Comparison of ENCODE assay signal across 13 cellular contexts in the genomic region with DNA sequence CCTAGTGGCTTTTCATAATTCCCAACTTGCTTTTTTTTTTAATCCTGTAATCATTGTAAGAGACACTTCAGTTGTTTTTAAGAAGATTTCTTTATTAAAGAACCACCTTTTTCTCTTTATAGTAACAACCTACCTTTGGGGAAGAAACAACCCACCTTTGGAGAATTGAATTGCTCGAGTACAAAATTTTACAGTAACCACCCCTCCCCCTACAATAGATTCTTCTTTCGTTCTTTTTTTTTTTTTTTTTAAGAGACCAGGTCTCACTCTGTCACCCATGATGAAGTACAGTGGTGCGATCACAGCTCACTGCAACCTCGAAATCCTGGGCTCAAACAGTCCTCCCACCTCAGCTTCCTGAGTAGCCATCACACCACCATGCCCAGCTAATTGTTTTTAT. TPM values are rescaled to one million over a fixed set of nuclear protein-coding genes. Genes with fewer than 3 reads are reported as not detected.
DNase-seq lines count a peak whose midpoint lies in the region; ATAC-seq and TF ChIP-seq lines count a peak whose summit lies in the region.
"Had no signal": no experiment of that assay in that cellular context is flagged by ENCODE, and none has a peak within 500 bp of the region (broad histone marks: within the 10 kb centered on the region; RNA-seq: fewer than 3 reads in every experiment).

No MANE protein-coding gene starts in this region.

- TF ChIP-seq CTCF in SK-N-SH (IDR thresholded peaks at IDR 0.05) (no peak), MM.1S (IDR thresholded peaks at IDR 0.05; ENCODE audit: low read length) (no peak), brain (conservative IDR thresholded peaks at IDR 0.05) (no peak), osteoblast (IDR thresholded peaks at IDR 0.05; ENCODE audit: extremely low read depth, low read depth, low read length) (no peak)

- CTCF ChIA-PET in SK-N-SH (lab: Yijun Ruan, JAX) = no interaction called here

- H3K4me1 ChIP-seq in SK-N-SH (ENCODE audit: control insufficient read depth in 1 of 2, insufficient read depth in 2 of 2, low read depth in 1 of 2, low read length in 1 of 2) (peaks cover 4 to 5% of the 10 kb centered on the region in 2 experiments; a peak in 3 of 4 replicates), MM.1S (ENCODE audit: low read length) (peaks cover 24% of the 10 kb centered on the region), osteoblast (ENCODE audit: insufficient read depth, low read length) (peaks cover 20% of the 10 kb centered on the region)

- H3K9me2 ChIP-seq in SK-N-SH = no peaks in the 10 kb centered on the region
- no peaks in the 10 kb centered on the region for H3K9me2 ChIP-seq in MM.1S (replicated peaks; ENCODE audit: insufficient read depth, low read length)

- H3K9me3 ChIP-seq in SK-N-SH = no peaks in the 10 kb centered on the region
- no peaks in the 10 kb centered on the region for H3K9me3 ChIP-seq in MM.1S (replicated peaks; ENCODE audit: insufficient read depth, low read length)
- H3K9me3 ChIP-seq in osteoblast (ENCODE audit: low read depth, low read length) = no peaks in the 10 kb centered on the region

- H3K79me2 ChIP-seq in SK-N-SH (ENCODE audit: insufficient read depth) (peaks cover 100% of the 10 kb centered on the region), MM.1S (ENCODE audit: low read length) (peaks cover 97% of the 10 kb centered on the region), osteoblast (ENCODE audit: insufficient read depth, low read length) (peaks cover 98% of the 10 kb centered on the region)

- H3K9ac ChIP-seq in SK-N-SH (no peak overlapping the region), MM.1S (ENCODE audit: low read length) (no peak overlapping the region)

- peak overlapping the region in 4 of 5 experiments; percentile 56 to 100 (median 84) for H3K27ac Mint-ChIP-seq in brain

- no peak overlapping the region for H3K27ac ChIP-seq in SK-N-SH (ENCODE audit: low read depth in 2 of 2, low read length in 1 of 2)
- no peak overlapping the region for H3K27ac ChIP-seq in MM.1S (ENCODE audit: low read length)
- H3K27ac ChIP-seq in osteoblast (ENCODE audit: low read depth, low read length) = peak overlapping the region; percentile 10
- H3K27ac ChIP-seq: WERI-Rb-1 had no signal

- peaks cover 80% of the 10 kb centered on the region for H3K4me1 Mint-ChIP-seq in brain

- H4K20me1 ChIP-seq in SK-N-SH (ENCODE audit: insufficient read depth) (peaks cover 10% of the 10 kb centered on the region; the same call in 1 of the 2 replicates), MM.1S (ENCODE audit: insufficient read depth, low read length) (no peaks in the 10 kb centered on the region), osteoblast (ENCODE audit: insufficient read depth, low read length) (peaks cover 5% of the 10 kb centered on the region)

- peaks cover 0 to 16% of the 10 kb centered on the region in 2 experiments for H3K36me3 ChIP-seq in SK-N-SH (replicated peaks in 1 of 2; ENCODE audit: control insufficient read depth in 1 of 2, insufficient read depth in 2 of 2, low read length in 1 of 2)
- no peaks in the 10 kb centered on the region for H3K36me3 ChIP-seq in MM.1S (replicated peaks; ENCODE audit: insufficient read depth, low read length)
- peaks cover 8% of the 10 kb centered on the region for H3K36me3 ChIP-seq in osteoblast (ENCODE audit: insufficient read depth, low read length)

- DNase-seq in SK-N-SH (no peak), MM.1S (no peak), osteoblast (ENCODE audit: insufficient read length, low spot score, missing footprints) (no peak), NCI-H1436 (lab: John Stamatoyannopoulos, UW) (no peak), HT-29 (ENCODE audit: low spot score) (no peak)
- DNase-seq: EL, hypothalamus, NCI-H2107, small intestine, WERI-Rb-1 had no signal

- no peaks in the 10 kb centered on the region for H3K9me3 Mint-ChIP-seq in brain

- no peak for TF ChIP-seq EP300 in SK-N-SH (IDR thresholded peaks at IDR 0.05; ENCODE audit: borderline replicate concordance in 1 of 2, low read depth in 1 of 2, low read length in 1 of 2)

- peaks cover 15% of the 10 kb centered on the region for H3K27me3 Mint-ChIP-seq in brain

- H3K27me3 ChIP-seq in SK-N-SH (ENCODE audit: insufficient read depth) (no peaks in the 10 kb centered on the region), MM.1S (replicated peaks; ENCODE audit: insufficient read depth, low read length) (no peaks in the 10 kb centered on the region), osteoblast (ENCODE audit: insufficient read depth, low read length) (no peaks in the 10 kb centered on the region)

- ATAC-seq in SK-N-SH treated with all-trans-retinoic acid at 6 μM for 48 hours = no peak
- ATAC-seq in HG03280 (IDR thresholded peaks at IDR 0.05; ENCODE audit: unreplicated experiment) = no peak

- H2AFZ ChIP-seq in SK-N-SH (ENCODE audit: low read depth) (no peak overlapping the region), MM.1S (ENCODE audit: low read length) (no peak overlapping the region), osteoblast (ENCODE audit: low read length) (no peak overlapping the region)

- POLR2A ChIA-PET in SK-N-SH (lab: Yijun Ruan, JAX) = no interaction called here

- H3K4me2 ChIP-seq in SK-N-SH (peak overlapping the region; percentile 85), MM.1S (ENCODE audit: low read depth, low read length) (peak overlapping the region; percentile 89; the same call in 1 of the 2 replicates), osteoblast (ENCODE audit: insufficient read depth, low read length) (peak overlapping the region; percentile 90)

- H3K36me3 Mint-ChIP-seq in brain = peaks cover 18% of the 10 kb centered on the region

- WGBS in SK-N-SH (ENCODE audit: low lambda C conversion rate) = 75% methylated on average over 4 of the region's 4 CpGs

- no peak for TF ChIP-seq RAD21 in SK-N-SH (IDR thresholded peaks at IDR 0.05; ENCODE audit: low read length)

- H3K4me3 Mint-ChIP-seq in brain = peak overlapping the region; percentile 98 to 100 (median 100)

- H3K4me3 ChIP-seq in SK-N-SH (ENCODE audit: low read depth in 2 of 2, low read length in 1 of 2) (no peak overlapping the region; a peak in 1 of 4 replicates), MM.1S (ENCODE audit: low read length) (no peak overlapping the region), osteoblast (ENCODE audit: insufficient read depth, low read length) (no peak overlapping the region)

- peaks cover 15% of the 10 kb centered on the region for H3F3A ChIP-seq in SK-N-SH (replicated peaks; ENCODE audit: insufficient read depth)
- peaks cover 6% of the 10 kb centered on the region for H3F3A ChIP-seq in MM.1S (ENCODE audit: insufficient read depth, low read length)

TF ChIP-seq in SK-N-SH, 30 proteins besides CTCF, POLR2A, EP300 and RAD21 (continues in another document):
- no peak for TF ChIP-seq JUND (IDR thresholded peaks at IDR 0.05)
- TF ChIP-seq TEAD4 (IDR thresholded peaks at IDR 0.05; ENCODE audit: borderline replicate concordance, insufficient read depth) = no peak
- TF ChIP-seq YY1 (IDR thresholded peaks at IDR 0.05; ENCODE audit: low read depth) = no peak
- TF ChIP-seq POLR2AphosphoS5 (IDR thresholded peaks at IDR 0.05; ENCODE audit: low read depth, low read length) = no peak
- no peak for TF ChIP-seq NFIC (IDR thresholded peaks at IDR 0.05; ENCODE audit: borderline replicate concordance)
- no peak for TF ChIP-seq NRF1 (IDR thresholded peaks at IDR 0.05; ENCODE audit: low read depth, low read length)

TF ChIP-seq in SK-N-SH treated with all-trans-retinoic acid at 6 μM for 48 hours, 23 proteins besides CTCF, POLR2A, EP300 and RAD21:
- TF ChIP-seq ZNF565 (CRISPR knock-in tag; conservative IDR thresholded peaks at IDR 0.05; ENCODE audit: low read depth) = no peak
- no peak for TF ChIP-seq CSDC2 (CRISPR knock-in tag; IDR thresholded peaks at IDR 0.05)
TF ChIP-seq in SK-N-SH treated with all-trans-retinoic acid at 6 μM for 48 hours: peak in this region for 0.

RNA-seq across cellular contexts. Expression of a gene that starts 2.1 kb away (rescaled TPM):
- polyA plus RNA-seq in SK-N-SH (2012; rRNA removed) = 5.6 and 6.3 TPM in 2 replicates
- 8.8 and 10.7 TPM in 2 replicates for polyA plus RNA-seq in SK-N-SH (2012; cell fraction: cytosol; rRNA removed)
- 4.1 and 7.1 TPM in 2 replicates for polyA plus RNA-seq in SK-N-SH (2012; cell fraction: nucleus; rRNA removed)
- polyA plus RNA-seq in brain (ENCODE audit: insufficient read depth, low read depth, low replicate concordance) = 4.0 TPM
- total RNA-seq in osteoblast = 16.5 and 18.5 TPM in 2 replicates
- total RNA-seq in HT-29 (2014; rRNA removed; shearing (Covaris generic)) = 5.8 and 7.5 TPM in 2 replicates

RNA-seq across cellular contexts. Expression of a gene that starts 13.7 kb away (rescaled TPM):
- polyA plus RNA-seq in SK-N-SH (2012; rRNA removed) (138 and 170 TPM in 2 replicates), brain (ENCODE audit: insufficient read depth, low read depth, low replicate concordance) (42.8 TPM)
- 57.6 and 60.0 TPM in 2 replicates for polyA plus RNA-seq in SK-N-SH (2012; cell fraction: cytosol; rRNA removed)
- polyA plus RNA-seq in SK-N-SH (2012; cell fraction: nucleus; rRNA removed) = 635 and 793 TPM in 2 replicates
- 160 and 162 TPM in 2 replicates for total RNA-seq in osteoblast
- 94.0 and 115 TPM in 2 replicates for total RNA-seq in HT-29 (2014; rRNA removed; shearing (Covaris generic))
